8 cellular contexts compared by ENCODE assay signal in the genomic region with DNA sequence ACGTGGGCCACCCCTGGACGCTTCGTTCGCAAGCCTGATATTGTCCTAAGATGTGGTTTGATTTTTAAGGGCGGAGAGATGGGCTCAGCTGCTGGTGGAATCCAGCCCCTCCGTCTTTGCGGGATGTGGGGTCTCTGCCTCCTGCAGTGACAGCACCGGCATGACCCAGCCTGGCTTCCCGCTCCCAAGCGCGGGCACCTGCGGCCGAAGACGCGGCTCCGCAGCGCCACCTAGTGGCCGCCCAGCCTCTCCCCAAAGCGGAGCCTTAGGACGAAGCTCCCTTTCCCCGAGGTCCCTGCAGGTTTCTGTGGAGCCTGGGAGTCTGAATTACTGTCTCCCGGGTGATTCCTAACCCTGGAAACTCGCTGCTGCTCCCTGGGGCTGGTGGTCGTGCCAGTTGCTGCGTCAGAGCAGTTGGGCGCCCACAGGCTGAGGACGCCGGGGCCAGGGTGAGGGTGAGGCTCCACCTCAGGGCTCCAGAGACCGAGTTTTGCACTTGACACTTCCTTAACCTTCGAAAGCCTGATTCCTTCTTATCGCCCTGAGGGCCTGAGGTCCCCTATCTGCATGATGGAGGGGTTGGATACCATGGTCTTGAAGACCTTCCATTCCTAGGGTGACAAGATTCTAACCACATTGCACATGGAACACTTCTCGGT.
DNase-seq lines count a peak whose midpoint lies in the region; ATAC-seq, FAIRE-seq and TF ChIP-seq lines count a peak whose summit lies in the region.

No MANE protein-coding gene starts in this region.

- TF ChIP-seq EP300 in K562 (IDR thresholded peaks at IDR 0.05; ENCODE audit: low read length): no peak

- H3K9me1 ChIP-seq in K562 (ENCODE audit: control insufficient read depth, insufficient read depth, low read length) (no peaks in the 10 kb centered on the region), keratinocyte (ENCODE audit: control insufficient read depth, extremely low read depth, insufficient read depth, low read length) (no peaks in the 10 kb centered on the region)

- TF ChIP-seq POLR2A in K562 (conservative IDR thresholded peaks at IDR 0.05): no peak

- H3K27ac Mint-ChIP-seq in T-helper 2 cell treated with Interferon-gamma antibody and Interleukin-4, amounts not matched to agents 5 μg/mL and 100 μg/mL, for 36 hours: no peak overlapping the region

- peaks cover 0 to 6% of the 10 kb centered on the region in 2 experiments; a peak in 2 of 5 replicates for H3K4me1 ChIP-seq in K562 (replicated peaks in 1 of 2; ENCODE audit: control insufficient read depth in 2 of 2, insufficient read depth in 2 of 2, low read length in 2 of 2)
- no peaks in the 10 kb centered on the region for H3K4me1 ChIP-seq in keratinocyte (ENCODE audit: control insufficient read depth, extremely low read depth, insufficient read depth, low read length)

- no peaks in the 10 kb centered on the region for H3K9me3 ChIP-seq in K562 (replicated peaks; ENCODE audit: control insufficient read depth, insufficient read depth, low read depth, low read length)
- H3K9me3 ChIP-seq in keratinocyte (ENCODE audit: control insufficient read depth, low read depth, low read length): no peaks in the 10 kb centered on the region

- 10% methylated on average over 28 of the region's 32 CpGs for WGBS in K562 (ENCODE audit: insufficient coverage, low coverage, missing lambda C conversion rate)

- H3K9me3 Mint-ChIP-seq in T-helper 2 cell treated with Interferon-gamma antibody and Interleukin-4, amounts not matched to agents 5 μg/mL and 100 μg/mL, for 36 hours: no peaks in the 10 kb centered on the region

- no peak overlapping the region for H3K9ac ChIP-seq in K562 (ENCODE audit: insufficient read depth in 1 of 2, low read depth in 2 of 2, low read length in 2 of 2)
- no peak overlapping the region for H3K9ac ChIP-seq in keratinocyte (ENCODE audit: control insufficient read depth, extremely low read depth, insufficient read depth, low read length)

- peaks cover 6% of the 10 kb centered on the region for H3K27me3 Mint-ChIP-seq in T-helper 2 cell treated with Interferon-gamma antibody and Interleukin-4, amounts not matched to agents 5 μg/mL and 100 μg/mL, for 36 hours (ENCODE audit: low read depth)

- in situ Hi-C loops in K562 (cut with MboI): no loop called here

- DNase-seq in D341Med (ENCODE audit: low spot score): peak; percentile 81
- peak; percentile 70 for DNase-seq in HuH-7 (ENCODE audit: low spot score)
- DNase-seq in T-helper 2 cell treated with Interferon-gamma antibody and Interleukin-4, amounts not matched to agents 5 μg/mL and 100 μg/mL, for 36 hours (ENCODE audit: low spot score): peak; percentile 45
- peak; percentile 56 to 85 (median 81) for DNase-seq in K562 (ENCODE audit: extremely low read depth in 1 of 4, low spot score in 3 of 4)
- DNase-seq in keratinocyte (ENCODE audit: low read depth, low spot score): no peak
- peak in 2 of 3 donors; percentile 24 to 61 for DNase-seq in stimulated activated CD4-positive, alpha-beta T cell treated with anti-CD3 and anti-CD28 coated beads, TNF-alpha, amount 100 ng/mL, for 1 hour (ENCODE audit: low read depth in 3 of 3, low spot score in 1 of 3)
- no peak for DNase-seq in KG1 (lab: John Stamatoyannopoulos, UW)

- H2AFZ ChIP-seq in K562 (ENCODE audit: low read depth, low read length): no peak overlapping the region
- H2AFZ ChIP-seq in keratinocyte (ENCODE audit: control insufficient read depth, low read length): peak overlapping the region; percentile 30

- peaks cover 6% of the 10 kb centered on the region for H3K4me1 Mint-ChIP-seq in T-helper 2 cell treated with Interferon-gamma antibody and Interleukin-4, amounts not matched to agents 5 μg/mL and 100 μg/mL, for 36 hours (ENCODE audit: low read depth)

- no peak overlapping the region for H3K4me3 Mint-ChIP-seq in T-helper 2 cell treated with Interferon-gamma antibody and Interleukin-4, amounts not matched to agents 5 μg/mL and 100 μg/mL, for 36 hours

- ATAC-seq in GM21360 (IDR thresholded peaks at IDR 0.05; ENCODE audit: unreplicated experiment) (peak; percentile 50), K562 (peak; percentile 94)

- no peaks in the 10 kb centered on the region for H3K36me3 Mint-ChIP-seq in T-helper 2 cell treated with Interferon-gamma antibody and Interleukin-4, amounts not matched to agents 5 μg/mL and 100 μg/mL, for 36 hours (ENCODE audit: low read depth)

- intact Hi-C loops in K562 (cut with micrococcal nuclease): no loop called here

- H3K27ac ChIP-seq in K562 (ENCODE audit: extremely low read depth, low read depth, low read length): no peak overlapping the region
- H3K27ac ChIP-seq in keratinocyte (ENCODE audit: control insufficient read depth, insufficient read depth, low read length): no peak overlapping the region

- no TSS peak for BruUV-seq in K562 (replicated peaks; lab: Mats Ljungman, UMichigan)

- TF ChIP-seq RAD21 in K562 (CRISPR knock-in tag; conservative IDR thresholded peaks at IDR 0.05 in 1 of 2, IDR thresholded peaks at IDR 0.05 in 1 of 2): peak; percentile 36 to 62; a peak in 3 of 4 replicates

- H3K4me3 ChIP-seq in K562 (no peak overlapping the region), keratinocyte (ENCODE audit: control insufficient read depth in 2 of 3, extremely low read depth in 1 of 3, insufficient read depth in 2 of 3, low read depth in 1 of 3, low read length in 3 of 3) (no peak overlapping the region)

- TF ChIP-seq CTCF in K562 (IDR thresholded peaks at IDR 0.05 in 2 of 3, conservative IDR thresholded peaks at IDR 0.05 in 1 of 3; ENCODE audit: insufficient read depth in 2 of 3, low read depth in 1 of 3, low read length in 3 of 3) (peak; percentile 74 to 86 (median 77)), keratinocyte (optimal IDR thresholded peaks at IDR 0.05 in 1 of 3, IDR thresholded peaks at IDR 0.05 in 1 of 3, conservative IDR thresholded peaks at IDR 0.05 in 1 of 3; ENCODE audit: extremely low read depth in 1 of 3, insufficient read depth in 2 of 3, low read length in 3 of 3) (peak; percentile 85 to 100 (median 88))

- H3K79me2 ChIP-seq in K562 (ENCODE audit: control insufficient read depth, insufficient read depth, low read length) (no peaks in the 10 kb centered on the region), keratinocyte (ENCODE audit: control insufficient read depth, insufficient read depth, low read length) (no peaks in the 10 kb centered on the region)

- POLR2A ChIA-PET in K562 (lab: Yijun Ruan, JAX): interaction anchor here (0.5 to 0.7 kb wide), 3 partner anchors 177 to 613 kb away, joined by 3 read pairs; no protein-coding TSS in a partner anchor

- H3K36me3 ChIP-seq in K562 (ENCODE audit: control insufficient read depth, insufficient read depth, low read length): no peaks in the 10 kb centered on the region
- H3K36me3 ChIP-seq in keratinocyte (ENCODE audit: control insufficient read depth in 2 of 2, extremely low read depth in 1 of 2, insufficient read depth in 2 of 2, low read length in 2 of 2): no peaks in the 10 kb centered on the region

- H3K27me3 ChIP-seq in K562 (ENCODE audit: control insufficient read depth in 2 of 2, insufficient read depth in 2 of 2, low read length in 2 of 2): peaks cover 0 to 11% of the 10 kb centered on the region in 2 experiments; a peak in 2 of 5 replicates
- H3K27me3 ChIP-seq in keratinocyte (ENCODE audit: control insufficient read depth, extremely low read depth, insufficient read depth, low read length): peaks cover 3% of the 10 kb centered on the region

- H3K4me2 ChIP-seq in K562 (ENCODE audit: insufficient read depth, low read length) (no peak overlapping the region), keratinocyte (ENCODE audit: control insufficient read depth, extremely low read depth, insufficient read depth, low read depth, low read length) (peak overlapping the region; percentile 48)

- FAIRE-seq in K562 (lab: Jason Lieb, UNC) (no peak), keratinocyte (lab: Jason Lieb, UNC) (no peak)

- CTCF ChIA-PET in K562 (lab: Yijun Ruan, JAX; ENCODE audit: low intra/inter-chr PET ratio): interaction anchor here (1.3 kb wide), 1 partner anchor 835 kb away, joined by 3 read pairs; no protein-coding TSS in a partner anchor

- dilution Hi-C loops in keratinocyte (cut with MboI; ENCODE audit: extremely low pct_ligation_motif_present, low sequenced_read_pairs): no loop called here

- H4K20me1 ChIP-seq in K562 (replicated peaks; ENCODE audit: control insufficient read depth, insufficient read depth, low read length): no peaks in the 10 kb centered on the region; the same call in 1 of the 2 replicates
- no peaks in the 10 kb centered on the region for H4K20me1 ChIP-seq in keratinocyte (ENCODE audit: control insufficient read depth, extremely low read depth, insufficient read depth, low read length)

TF ChIP-seq in K562, 482 proteins besides CTCF, POLR2A, EP300 and RAD21 (continues in another document):
- TF ChIP-seq KLF16 (IDR thresholded peaks at IDR 0.05): 0 out of 2 replicates have a peak, but pooled peaks have one; percentile 11
- TF ChIP-seq XRCC3 (IDR thresholded peaks at IDR 0.05): no peak
- TF ChIP-seq L3MBTL2 (IDR thresholded peaks at IDR 0.05): peak; percentile 47; the same call in 1 of the 2 replicates
- TF ChIP-seq, protein P1, sequence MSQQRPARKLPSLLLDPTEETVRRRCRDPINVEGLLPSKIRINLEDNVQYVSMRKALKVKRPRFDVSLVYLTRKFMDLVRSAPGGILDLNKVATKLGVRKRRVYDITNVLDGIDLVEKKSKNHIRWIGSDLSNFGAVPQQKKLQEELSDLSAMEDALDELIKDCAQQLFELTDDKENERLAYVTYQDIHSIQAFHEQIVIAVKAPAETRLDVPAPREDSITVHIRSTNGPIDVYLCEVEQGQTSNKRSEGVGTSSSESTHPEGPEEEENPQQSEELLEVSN (IDR thresholded peaks at IDR 0.05; ENCODE audit: borderline replicate concordance in 1 of 2, extremely low read depth in 1 of 2, insufficient read depth in 1 of 2, insufficient read length in 1 of 2, low read depth in 1 of 2, low read length in 1 of 2, poor library complexity in 1 of 2, severe bottlenecking in 1 of 2): peak; percentile 42 to 93

Comparison
In these comparisons a context has a peak if more than half of its experiments do, and no peak if none do; other contexts are left out.
1. DNase-seq: peak in D341Med (single experiment), HuH-7 (single experiment), T-helper 2 cell treated with Interferon-gamma antibody and Interleukin-4, amounts not matched to agents 5 μg/mL and 100 μg/mL, for 36 hours (single experiment), K562 (4 of 4) and stimulated activated CD4-positive, alpha-beta T cell treated with anti-CD3 and anti-CD28 coated beads, TNF-alpha, amount 100 ng/mL, for 1 hour (2 of 3); none in keratinocyte (single experiment) and KG1 (single experiment).